Comparison of ENCODE assay signal across 21 cellular contexts in the genomic region with DNA sequence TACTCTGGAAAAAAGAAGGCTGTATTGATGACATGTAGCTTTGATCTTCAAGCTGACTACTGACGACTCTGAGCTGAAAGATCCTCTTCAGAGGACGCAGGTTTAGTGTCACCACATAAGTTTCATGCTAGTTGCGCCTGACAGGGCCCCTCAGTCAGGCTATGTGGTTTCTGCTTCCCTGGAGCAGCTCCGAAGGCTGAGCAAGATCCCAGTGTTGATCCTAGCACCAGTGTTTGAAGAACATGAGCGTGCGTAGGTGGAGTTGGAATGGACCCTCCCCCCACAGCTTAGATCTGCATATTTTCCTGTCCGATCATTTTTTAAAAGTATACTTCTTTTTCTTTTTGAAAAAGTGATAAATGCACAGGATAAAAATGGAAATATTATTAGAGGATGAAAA. TPM values are rescaled to one million over a fixed set of nuclear protein-coding genes. Genes with fewer than 3 reads are reported as not detected.
DNase-seq lines count a peak whose midpoint lies in the region; ATAC-seq and TF ChIP-seq lines count a peak whose summit lies in the region.
"Had no signal": no experiment of that assay in that cellular context is flagged by ENCODE, and none has a peak within 500 bp of the region (broad histone marks: within the 10 kb centered on the region; RNA-seq: fewer than 3 reads in every experiment).

No MANE protein-coding gene starts in this region.

- DNase-seq in H7 = peak; percentile 42
- DNase-seq in astrocyte of the spinal cord (ENCODE audit: low read depth, low spot score) = peak; percentile 49
- peak; percentile 18 for DNase-seq in kidney epithelial cell (ENCODE audit: low read depth)
- peak; percentile 75 to 76 for DNase-seq in thyroid gland
- no peak for DNase-seq in RWPE1 (ENCODE audit: low spot score)
- DNase-seq: activated CD4-positive, alpha-beta T cell treated with anti-CD3 and anti-CD28 coated beads, Interleukin-2, amount 50 U/mL, for 4 hours; EL; foreskin melanocyte; left cardiac atrium; MM.1S; mucosa of descending colon; NCI-H1694; NCI-H774; OCI-M1; retina; SHP77 treated with DMSO at 0.1 percent for 48 hours; T-helper 1 cell; testis had no signal

- intact Hi-C loops in thyroid gland (cut with DNase I) = no loop called here

- no peaks in the 10 kb centered on the region for H3K36me3 ChIP-seq in H7 (replicated peaks; ENCODE audit: control insufficient read depth, insufficient read depth, low read length)
- no peaks in the 10 kb centered on the region for H3K36me3 ChIP-seq in kidney epithelial cell (ENCODE audit: control insufficient read depth, insufficient read depth, low read length)
- no peaks in the 10 kb centered on the region for H3K36me3 ChIP-seq in thyroid gland

- ATAC-seq in GM21723 (IDR thresholded peaks at IDR 0.05; ENCODE audit: unreplicated experiment) (no peak), HG02870 (IDR thresholded peaks at IDR 0.05; ENCODE audit: unreplicated experiment) (no peak)
- ATAC-seq: left cardiac atrium, mucosa of descending colon had no signal

- CTCF ChIA-PET in RWPE1 (lab: Yijun Ruan, JAX) = interaction anchor here (0.5 kb wide), 1 partner anchor 64 kb away, joined by 3 read pairs; no protein-coding TSS in a partner anchor

- no peaks in the 10 kb centered on the region for H3K27me3 ChIP-seq in H7 (ENCODE audit: control insufficient read depth, insufficient read depth, low read length)
- H3K27me3 ChIP-seq in kidney epithelial cell (ENCODE audit: control insufficient read depth, insufficient read depth, low read length) = no peaks in the 10 kb centered on the region
- no peaks in the 10 kb centered on the region for H3K27me3 ChIP-seq in thyroid gland
- H3K27me3 ChIP-seq: testis had no signal

- peaks cover 27 to 30% of the 10 kb centered on the region in 2 donors for H3K4me1 ChIP-seq in thyroid gland

- 46 to 64% methylated on average over 7 of the region's 7 CpGs for WGBS in thyroid gland, 2 donors

- no peaks in the 10 kb centered on the region for H3K9me3 ChIP-seq in thyroid gland
- H3K9me3 ChIP-seq: testis had no signal

- POLR2A ChIA-PET in RWPE1 (lab: Yijun Ruan, JAX; ENCODE audit: low non-redundant PET) = no interaction called here

- in situ Hi-C loops in astrocyte of the spinal cord (cut with HindIII; ENCODE audit: low sequenced_read_pairs) = no loop called here

- H3K27ac ChIP-seq in thyroid gland (peak overlapping the region in 2 of 3 donors; percentile 84 to 87), RWPE1 (no peak overlapping the region)
- H3K27ac ChIP-seq: coronary artery, testis had no signal

- H3K4me3 ChIP-seq in H7 (ENCODE audit: insufficient read depth, low read depth, low read length) (no peak overlapping the region), astrocyte of the spinal cord (ENCODE audit: low read depth, low read length) (no peak overlapping the region), kidney epithelial cell (ENCODE audit: low read depth, low read length) (no peak overlapping the region), thyroid gland (replicated peaks in 1 of 3) (no peak overlapping the region)
- H3K4me3 ChIP-seq: coronary artery, mucosa of descending colon, testis had no signal

- TF ChIP-seq CTCF in astrocyte of the spinal cord (IDR thresholded peaks at IDR 0.05; ENCODE audit: low read depth, low read length) = no peak
- no peak for TF ChIP-seq CTCF in kidney epithelial cell (IDR thresholded peaks at IDR 0.05; ENCODE audit: insufficient read depth, low read length, poor library complexity, severe bottlenecking)
- TF ChIP-seq CTCF in thyroid gland (IDR thresholded peaks at IDR 0.05) = no peak
- no peak for TF ChIP-seq CTCF in RWPE1 (conservative IDR thresholded peaks at IDR 0.05; ENCODE audit: low read depth)

- TF ChIP-seq POLR2A in thyroid gland (IDR thresholded peaks at IDR 0.05) = peak in 1 of 2 donors; percentile 35

RNA-seq across cellular contexts. Expression of a gene that starts 17.3 kb away (rescaled TPM):
- 37.3 and 39.3 TPM in 2 replicates for total RNA-seq in H7 (2014; rRNA removed; shearing (Covaris generic))
- total RNA-seq in kidney epithelial cell = 25.9 and 35.4 TPM in 2 replicates
- 10 to 100 TPM; 22.8 to 42.7 (median 29.8) TPM for total RNA-seq in thyroid gland

RNA-seq across cellular contexts. Expression of a gene that starts 32.2 kb away (rescaled TPM):
- not detected in 2 replicates for total RNA-seq in H7 (2014; rRNA removed; shearing (Covaris generic))
- total RNA-seq in kidney epithelial cell = not detected in 2 replicates
- total RNA-seq in thyroid gland = not detected
- total RNA-seq: left cardiac atrium, testis had no signal
